In the genomic region with DNA sequence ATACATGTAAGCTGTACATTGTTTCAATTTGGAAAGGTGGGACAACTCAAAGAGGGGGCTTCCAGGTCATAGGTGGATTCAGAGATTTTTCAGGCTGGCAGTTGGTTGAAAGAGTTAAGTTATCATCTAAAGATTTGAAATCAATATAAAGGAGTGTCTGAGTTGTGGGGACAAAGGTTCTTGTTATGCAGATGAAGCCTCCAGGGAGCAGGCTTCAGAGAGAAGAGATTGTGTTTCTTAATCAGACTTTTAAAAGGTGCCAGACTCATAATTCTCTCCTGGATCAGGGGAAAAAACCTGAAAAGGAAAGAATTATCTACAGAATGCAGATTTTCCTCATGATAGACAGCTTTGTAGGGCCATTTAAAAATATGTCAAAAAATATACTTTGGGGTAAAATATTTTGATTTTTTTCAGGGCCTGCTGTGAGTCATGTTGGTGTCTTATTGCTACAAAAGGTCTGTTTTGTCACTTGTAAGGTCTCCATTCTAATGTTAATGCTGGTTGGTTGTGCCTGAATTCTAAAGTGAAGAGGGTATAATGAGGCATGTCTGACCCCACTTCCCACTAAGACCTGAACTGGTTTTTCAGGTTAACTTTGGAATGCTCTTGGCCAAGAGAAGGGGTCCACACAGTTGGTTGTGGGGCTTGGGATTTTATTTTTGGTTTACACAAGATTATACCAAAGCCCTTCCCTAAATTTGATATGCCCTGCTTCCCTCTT, we compare ENCODE assay signal across 28 cellular contexts. TPM values are rescaled to one million over a fixed set of nuclear protein-coding genes. Genes with fewer than 3 reads are reported as not detected.
"Had no signal": no experiment of that assay in that cellular context is flagged by ENCODE, and none has a peak within 500 bp of the region (broad histone marks: within the 10 kb centered on the region; RNA-seq: fewer than 3 reads in every experiment).

No MANE protein-coding gene starts in this region.

- ATAC-seq: left ventricle myocardium superior; sciatic nerve; stimulated activated memory B cell treated with anti-CD40 and anti-IgM and Interleukin-4, amounts not matched to agents 10 μg/mL and 1 μg/mL and 100 μg/mL, for 72 hours had no signal

- H3K4me1 Mint-ChIP-seq: stimulated activated memory B cell treated with anti-CD40 and anti-IgM and Interleukin-4, amounts not matched to agents 10 μg/mL and 1 μg/mL and 100 μg/mL, for 72 hours had no signal

- DNase-seq: activated CD4-positive, alpha-beta memory T cell treated with anti-CD3 and anti-CD28 coated beads, Interleukin-2, amount 10 ng/mL, durations not matched to agents 7 days and 5 days; activated CD4-positive, alpha-beta T cell treated with anti-CD3 and anti-CD28 coated beads for 4 hours; activated CD4-positive, CD25-positive, alpha-beta regulatory T cell; activated gamma-delta T cell treated with Interleukin-2 at 50 U/mL for 16 hours; adrenal gland; brain microvascular endothelial cell; caudate nucleus; effector CD4-positive, alpha-beta T cell; left ventricle myocardium superior; mammary epithelial cell; occipital lobe; stimulated activated CD4-positive, alpha-beta T cell treated with anti-CD3 and anti-CD28 coated beads, Interleukin-15, amount 100 ng/mL, for 24 hours; stomach; transverse colon had no signal

- H3K4me2 ChIP-seq: smooth muscle cell had no signal

- H3K36me3 Mint-ChIP-seq: stimulated activated memory B cell treated with anti-CD40 and anti-IgM and Interleukin-4, amounts not matched to agents 10 μg/mL and 1 μg/mL and 100 μg/mL, for 72 hours had no signal

- H3K27ac Mint-ChIP-seq: activated CD4-positive, alpha-beta memory T cell treated with anti-CD3 and anti-CD28 coated beads, Interleukin-2, amount 10 ng/mL, durations not matched to agents 7 days and 5 days; activated T-helper 1 cell treated with anti-CD3 and anti-CD28 coated beads, Interleukin-12 subunit alpha, Interleukin-12 subunit beta, Interleukin-2, Interleukin-4 antibody, amounts not matched to agents 30 ng/mL and 10 ng/mL and 1 ng/mL, durations not matched to agents 14 hours and 24 hours and 36 hours; dendritic cell treated with granulocyte-macrophage colony-stimulating factor and Interleukin-4, amounts not matched to agents 40 ng/mL and 50 ng/mL, for 4 days; stimulated activated memory B cell treated with anti-CD40 and anti-IgM and Interleukin-4, amounts not matched to agents 10 μg/mL and 1 μg/mL and 100 μg/mL, for 72 hours had no signal

- H3K4me3 Mint-ChIP-seq: activated CD4-positive, alpha-beta memory T cell treated with anti-CD3 and anti-CD28 coated beads, Interleukin-2, amount 10 ng/mL, durations not matched to agents 7 days and 5 days; activated naive CD8-positive, alpha-beta T cell; activated T-helper 1 cell treated with anti-CD3 and anti-CD28 coated beads, Interleukin-12 subunit alpha, Interleukin-12 subunit beta, Interleukin-2, Interleukin-4 antibody, amounts not matched to agents 30 ng/mL and 10 ng/mL and 1 ng/mL, durations not matched to agents 14 hours and 24 hours and 36 hours; dendritic cell treated with granulocyte-macrophage colony-stimulating factor and Interleukin-4, amounts not matched to agents 40 ng/mL and 50 ng/mL, for 4 days; stimulated activated memory B cell treated with anti-CD40 and anti-IgM and Interleukin-4, amounts not matched to agents 10 μg/mL and 1 μg/mL and 100 μg/mL, for 72 hours had no signal

- H3K9me3 ChIP-seq: adrenal gland, ascending aorta, stomach, transverse colon had no signal

- H3K4me3 ChIP-seq: adrenal gland, ascending aorta, smooth muscle cell, stomach, transverse colon had no signal

- H3K27me3 Mint-ChIP-seq: activated CD4-positive, alpha-beta memory T cell treated with anti-CD3 and anti-CD28 coated beads, Interleukin-2, amount 10 ng/mL, durations not matched to agents 7 days and 5 days; activated naive CD8-positive, alpha-beta T cell; stimulated activated memory B cell treated with anti-CD40 and anti-IgM and Interleukin-4, amounts not matched to agents 10 μg/mL and 1 μg/mL and 100 μg/mL, for 72 hours had no signal

- H3K36me3 ChIP-seq: adrenal gland, ascending aorta, brain microvascular endothelial cell, stomach, transverse colon had no signal

- H3K4me1 ChIP-seq: adrenal gland, ascending aorta, foreskin keratinocyte, stomach, transverse colon had no signal

- H3K27me3 ChIP-seq: adrenal gland, ascending aorta, brain microvascular endothelial cell, stomach, transverse colon had no signal

- H3K9me3 Mint-ChIP-seq: activated CD4-positive, alpha-beta memory T cell treated with anti-CD3 and anti-CD28 coated beads, Interleukin-2, amount 10 ng/mL, durations not matched to agents 7 days and 5 days; activated T-helper 1 cell treated with anti-CD3 and anti-CD28 coated beads, Interleukin-12 subunit alpha, Interleukin-12 subunit beta, Interleukin-2, Interleukin-4 antibody, amounts not matched to agents 30 ng/mL and 10 ng/mL and 1 ng/mL, durations not matched to agents 14 hours and 24 hours and 36 hours; dendritic cell treated with granulocyte-macrophage colony-stimulating factor and Interleukin-4, amounts not matched to agents 40 ng/mL and 50 ng/mL, for 4 days; stimulated activated memory B cell treated with anti-CD40 and anti-IgM and Interleukin-4, amounts not matched to agents 10 μg/mL and 1 μg/mL and 100 μg/mL, for 72 hours had no signal

- H3K27ac ChIP-seq: adrenal gland, ascending aorta, brain microvascular endothelial cell, foreskin keratinocyte, stomach, transverse colon had no signal

RNA-seq across cellular contexts. Expression of a gene that starts 52.7 kb away (rescaled TPM):
- total RNA-seq: activated CD4-positive, alpha-beta memory T cell treated with anti-CD3 and anti-CD28 coated beads, Interleukin-2, amount 10 ng/mL, durations not matched to agents 7 days and 5 days; activated T-helper 1 cell treated with anti-CD3 and anti-CD28 coated beads, Interleukin-12 subunit alpha, Interleukin-12 subunit beta, Interleukin-2, Interleukin-4 antibody, amounts not matched to agents 30 ng/mL and 10 ng/mL and 1 ng/mL, durations not matched to agents 14 hours and 24 hours and 36 hours; ascending aorta; foreskin keratinocyte; glomerular endothelial cell; left ventricle myocardium superior; mammary epithelial cell; myocyte; occipital lobe; renal cortical epithelial cell; smooth muscle cell; T-helper 1 cell treated with Interleukin-12 subunit alpha and Interleukin-12 subunit beta and Interleukin-4 antibody, amounts not matched to agents 30 ng/mL and 1 ng/mL, for 36 hours; temporal lobe; transverse colon had no signal
- polyA plus RNA-seq: foreskin keratinocyte, mammary epithelial cell, neural cell, smooth muscle cell had no signal
